ENCODE assay signal across 1 cellular context in the genomic region with DNA sequence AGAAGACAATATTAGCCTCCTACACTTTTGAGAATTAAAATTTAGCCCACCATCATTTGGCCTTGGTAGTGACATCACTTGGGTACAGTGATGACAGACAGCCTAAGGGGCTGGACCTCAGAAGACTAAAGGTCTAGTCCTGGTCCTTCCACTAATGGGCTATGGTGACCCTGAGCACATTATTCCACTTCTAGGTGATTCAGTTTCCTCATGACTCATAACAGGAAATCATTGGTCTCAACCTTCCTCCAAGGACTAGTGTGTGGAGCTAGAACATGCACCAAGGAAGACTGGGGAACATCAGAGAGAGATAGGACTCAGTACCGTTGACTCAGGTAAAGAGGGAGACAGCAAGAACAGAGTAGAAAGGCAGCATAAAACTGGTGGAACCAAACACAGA.
TF ChIP-seq lines count a peak whose summit lies in the region.

No MANE protein-coding gene starts in this region.

TF ChIP-seq in WTC11, 78 proteins besides CTCF, POLR2A, EP300 and RAD21 (continued from another document):
- TF ChIP-seq, protein P1, sequence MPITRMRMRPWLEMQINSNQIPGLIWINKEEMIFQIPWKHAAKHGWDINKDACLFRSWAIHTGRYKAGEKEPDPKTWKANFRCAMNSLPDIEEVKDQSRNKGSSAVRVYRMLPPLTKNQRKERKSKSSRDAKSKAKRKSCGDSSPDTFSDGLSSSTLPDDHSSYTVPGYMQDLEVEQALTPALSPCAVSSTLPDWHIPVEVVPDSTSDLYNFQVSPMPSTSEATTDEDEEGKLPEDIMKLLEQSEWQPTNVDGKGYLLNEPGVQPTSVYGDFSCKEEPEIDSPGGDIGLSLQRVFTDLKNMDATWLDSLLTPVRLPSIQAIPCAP (CRISPR knock-in tag; IDR thresholded peaks at IDR 0.05), result no peak
